In the genomic region with DNA sequence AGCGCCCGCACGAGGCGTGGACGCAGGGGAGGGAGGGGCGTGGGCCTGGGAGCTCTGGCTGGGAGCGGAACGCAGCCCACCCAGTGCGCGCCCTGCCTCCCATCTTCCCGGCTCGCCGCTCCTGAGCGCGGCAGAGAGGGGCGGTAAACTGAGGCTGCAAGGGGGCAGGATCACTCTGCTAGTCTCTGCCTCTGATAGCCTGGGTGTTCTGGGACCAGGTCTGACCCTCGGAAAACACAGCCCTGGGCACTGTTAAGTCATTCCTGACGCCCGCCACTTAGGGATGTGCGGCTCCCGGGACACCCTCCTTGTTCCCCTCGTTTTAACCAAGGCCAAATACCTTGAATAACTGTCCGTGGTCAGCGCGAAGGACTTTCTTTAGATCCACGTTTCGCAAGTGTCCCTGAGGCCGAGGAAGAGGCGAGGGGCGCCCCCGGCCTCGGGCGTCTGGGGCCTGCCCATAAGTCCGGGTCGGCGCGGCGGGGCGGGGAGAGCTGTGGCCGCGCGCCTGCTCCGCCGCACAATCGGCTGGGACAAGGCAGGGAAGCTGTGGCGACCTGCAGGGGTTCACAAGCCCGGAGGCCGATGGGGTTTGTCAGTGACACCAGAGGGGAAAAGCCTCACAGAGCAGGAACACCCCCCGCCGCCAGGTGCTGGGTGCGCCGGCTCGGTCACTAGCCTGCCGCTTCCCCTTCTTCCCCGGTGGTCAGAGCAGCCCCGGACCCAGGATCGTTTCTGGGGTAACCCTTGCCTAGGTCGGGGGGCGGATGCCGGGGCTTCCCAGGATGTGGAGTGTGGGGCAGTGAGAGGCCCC, we compare ENCODE assay signal across 9 cellular contexts. TPM values are rescaled to one million over a fixed set of nuclear protein-coding genes. Genes with fewer than 3 reads are reported as not detected.
DNase-seq lines count a peak whose midpoint lies in the region; ATAC-seq and TF ChIP-seq lines count a peak whose summit lies in the region.
"Had no signal": no experiment of that assay in that cellular context is flagged by ENCODE, and none has a peak within 500 bp of the region (broad histone marks: within the 10 kb centered on the region; RNA-seq: fewer than 3 reads in every experiment).

No MANE protein-coding gene starts in this region.

- H4K20me1 ChIP-seq in OCI-LY1 (ENCODE audit: insufficient read depth, low read length) (no peaks in the 10 kb centered on the region), osteoblast (ENCODE audit: insufficient read depth, low read length) (no peaks in the 10 kb centered on the region)

- H3K9me2 ChIP-seq in OCI-LY1 (ENCODE audit: low read depth, low read length), result no peaks in the 10 kb centered on the region

- no peak overlapping the region for H3K27ac Mint-ChIP-seq in CD4-positive, CD25-positive, alpha-beta regulatory T cell

- H3K4me1 ChIP-seq in CD4-positive, CD25-positive, alpha-beta regulatory T cell (ENCODE audit: control insufficient read depth, insufficient read depth, low read length, poor library complexity, severe bottlenecking), result peaks cover 28% of the 10 kb centered on the region
- H3K4me1 ChIP-seq in OCI-LY1 (ENCODE audit: insufficient read depth, low read length, severe bottlenecking) (peaks cover 29% of the 10 kb centered on the region), osteoblast (ENCODE audit: insufficient read depth, low read length) (peaks cover 17% of the 10 kb centered on the region), gastroesophageal sphincter (peaks cover 0 to 45% (median 22%) of the 10 kb centered on the region in 3 donors)

- no peak for TF ChIP-seq POLR2A in gastroesophageal sphincter (IDR thresholded peaks at IDR 0.05)

- peak in 1 of 2 donors; percentile 44 for ATAC-seq in CD4-positive, CD25-positive, alpha-beta regulatory T cell (ENCODE audit: low read depth in 2 of 2)
- ATAC-seq in GM21528 (IDR thresholded peaks at IDR 0.05; ENCODE audit: low FRiP score, unreplicated experiment), result no peak
- ATAC-seq in gastroesophageal sphincter, result no peak
- no peak for ATAC-seq in GM19395 (IDR thresholded peaks at IDR 0.05; ENCODE audit: unreplicated experiment)

- TF ChIP-seq CTCF in OCI-LY1 (IDR thresholded peaks at IDR 0.05; ENCODE audit: low read length) (no peak), dorsolateral prefrontal cortex (IDR thresholded peaks at IDR 0.05 in 54 of 56, conservative IDR thresholded peaks at IDR 0.05 in 2 of 56; ENCODE audit: low read depth in 1 of 56, partially characterized antibody in 56 of 56) (no peak), osteoblast (IDR thresholded peaks at IDR 0.05; ENCODE audit: extremely low read depth, low read depth, low read length) (no peak), gastroesophageal sphincter (IDR thresholded peaks at IDR 0.05) (no peak)

- H3K27ac ChIP-seq in CD4-positive, CD25-positive, alpha-beta regulatory T cell (ENCODE audit: insufficient read depth, low read length, poor library complexity, severe bottlenecking), result no peak overlapping the region
- H3K27ac ChIP-seq in OCI-LY1 (ENCODE audit: low read depth, low read length, poor library complexity, severe bottlenecking), result no peak overlapping the region
- peak overlapping the region in 45 of 59 donors; percentile 6 to 82 (median 55) for H3K27ac ChIP-seq in dorsolateral prefrontal cortex
- no peak overlapping the region for H3K27ac ChIP-seq in osteoblast (ENCODE audit: low read depth, low read length)
- H3K27ac ChIP-seq in gastroesophageal sphincter, result no peak overlapping the region

- no CpG with 5 or more reads among the region's 60 CpGs for WGBS in gastroesophageal sphincter (ENCODE audit: low coverage in 1 of 2), 2 donors

- H3K9me3 ChIP-seq in CD4-positive, CD25-positive, alpha-beta regulatory T cell (ENCODE audit: control insufficient read depth in 2 of 2, low read length in 2 of 2), result no peaks in the 10 kb centered on the region
- H3K9me3 ChIP-seq in OCI-LY1 (ENCODE audit: low read length) (no peaks in the 10 kb centered on the region), osteoblast (ENCODE audit: low read depth, low read length) (no peaks in the 10 kb centered on the region), gastroesophageal sphincter (no peaks in the 10 kb centered on the region)

- H3K4me2 ChIP-seq in OCI-LY1 (ENCODE audit: low read length), result peak overlapping the region; percentile 100
- H3K4me2 ChIP-seq in osteoblast (ENCODE audit: insufficient read depth, low read length), result peak overlapping the region; percentile 90

- no peak overlapping the region for H2AFZ ChIP-seq in OCI-LY1 (ENCODE audit: low read length)
- no peak overlapping the region for H2AFZ ChIP-seq in osteoblast (ENCODE audit: low read length)

- no peaks in the 10 kb centered on the region for H3K9me3 Mint-ChIP-seq in CD4-positive, CD25-positive, alpha-beta regulatory T cell

- H3K9ac ChIP-seq in OCI-LY1 (ENCODE audit: low read length), result no peak overlapping the region

- peaks cover 48% of the 10 kb centered on the region for H3K27me3 Mint-ChIP-seq in CD4-positive, CD25-positive, alpha-beta regulatory T cell

- peaks cover 3 to 22% (median 13%) of the 10 kb centered on the region in 4 donors for H3K4me1 Mint-ChIP-seq in CD4-positive, CD25-positive, alpha-beta regulatory T cell

- H3F3A ChIP-seq in OCI-LY1 (ENCODE audit: insufficient read depth, low read length), result no peaks in the 10 kb centered on the region

- H3K79me2 ChIP-seq in OCI-LY1 (ENCODE audit: insufficient read depth, low read length) (no peaks in the 10 kb centered on the region), osteoblast (ENCODE audit: insufficient read depth, low read length) (no peaks in the 10 kb centered on the region)

- H3K36me3 Mint-ChIP-seq in CD4-positive, CD25-positive, alpha-beta regulatory T cell, result no peaks in the 10 kb centered on the region

- H3K36me3 ChIP-seq in CD4-positive, CD25-positive, alpha-beta regulatory T cell (ENCODE audit: control insufficient read depth, insufficient read depth, low read length), result no peaks in the 10 kb centered on the region
- H3K36me3 ChIP-seq in OCI-LY1 (ENCODE audit: insufficient read depth, low read length), result no peaks in the 10 kb centered on the region
- no peaks in the 10 kb centered on the region for H3K36me3 ChIP-seq in osteoblast (ENCODE audit: insufficient read depth, low read length)
- no peaks in the 10 kb centered on the region for H3K36me3 ChIP-seq in gastroesophageal sphincter

- no peak for TF ChIP-seq EP300 in gastroesophageal sphincter (IDR thresholded peaks at IDR 0.05)

- peak overlapping the region; percentile 47 to 82 (median 78) for H3K4me3 Mint-ChIP-seq in CD4-positive, CD25-positive, alpha-beta regulatory T cell

- peak overlapping the region; percentile 13 for H3K4me3 ChIP-seq in CD4-positive, CD25-positive, alpha-beta regulatory T cell (ENCODE audit: low read depth, low read length)
- H3K4me3 ChIP-seq in OCI-LY1 (ENCODE audit: low read depth, low read length, poor library complexity, severe bottlenecking) (peak overlapping the region; percentile 80), dorsolateral prefrontal cortex (peak overlapping the region; percentile 23 to 81 (median 69)), osteoblast (ENCODE audit: insufficient read depth, low read length) (no peak overlapping the region), gastroesophageal sphincter (peak overlapping the region in 1 of 2 donors; percentile 66)

- H3K27me3 ChIP-seq in CD4-positive, CD25-positive, alpha-beta regulatory T cell (ENCODE audit: control insufficient read depth, insufficient read depth, low read length), result peaks cover 16% of the 10 kb centered on the region
- H3K27me3 ChIP-seq in OCI-LY1 (ENCODE audit: insufficient read depth, low read length), result peaks cover 11% of the 10 kb centered on the region
- H3K27me3 ChIP-seq in dorsolateral prefrontal cortex, result peaks cover 0 to 30% (median 0%) of the 10 kb centered on the region in 45 donors
- H3K27me3 ChIP-seq in osteoblast (ENCODE audit: insufficient read depth, low read length), result peaks cover 40% of the 10 kb centered on the region
- H3K27me3 ChIP-seq in gastroesophageal sphincter, result peaks cover 40% of the 10 kb centered on the region

- intact Hi-C loops in dorsolateral prefrontal cortex (cut with DNase I), result no loop called here

- peak in 2 of 3 donors; percentile 20 to 41 for DNase-seq in CD4-positive, CD25-positive, alpha-beta regulatory T cell
- DNase-seq in dorsolateral prefrontal cortex (no peak), osteoblast (ENCODE audit: insufficient read length, low spot score, missing footprints) (peak; percentile 66), LoVo (ENCODE audit: low spot score) (no peak)

RNA-seq across cellular contexts. Expression of a gene that starts 1.5 kb away (rescaled TPM):
- total RNA-seq in CD4-positive, CD25-positive, alpha-beta regulatory T cell, result not detected
- polyA plus RNA-seq in CD4-positive, CD25-positive, alpha-beta regulatory T cell, result not detected
- total RNA-seq in dorsolateral prefrontal cortex (100 to 1,000 TPM in 3 of 120 experiments, 10 to 100 TPM in 117; 10.7 to 128 (median 50.0) TPM), osteoblast (0.29 and 0.36 TPM in 2 replicates), gastroesophageal sphincter (1 to 10 TPM in 1 of 4 donors, under 1 TPM in 2, not detected in 1; 0.85 to 1.2 (median 0.94) TPM)
- total RNA-seq: skeletal muscle tissue had no signal

RNA-seq across cellular contexts. Expression of a gene that starts 18.5 kb away (rescaled TPM):
- total RNA-seq in CD4-positive, CD25-positive, alpha-beta regulatory T cell, result 2.0 TPM
- polyA plus RNA-seq in CD4-positive, CD25-positive, alpha-beta regulatory T cell, result under 1 TPM; 0.17 to 0.59 (median 0.38) TPM
- total RNA-seq in dorsolateral prefrontal cortex (1 to 10 TPM in 112 of 120 experiments, under 1 TPM in 8; 0.15 to 7.3 (median 2.6) TPM), osteoblast (not detected in 2 replicates), gastroesophageal sphincter (under 1 TPM in 3 of 4 donors, not detected in 1; 0.16 to 0.54 (median 0.19) TPM)

RNA-seq across cellular contexts. Expression of a gene that starts 48.9 kb away (rescaled TPM):
- total RNA-seq in CD4-positive, CD25-positive, alpha-beta regulatory T cell, result 29.5 TPM
- 1 to 10 TPM; 4.7 to 9.1 (median 8.1) TPM for polyA plus RNA-seq in CD4-positive, CD25-positive, alpha-beta regulatory T cell
- total RNA-seq in dorsolateral prefrontal cortex (10 to 100 TPM; 24.8 to 60.8 (median 39.0) TPM), osteoblast (11.9 and 13.8 TPM in 2 replicates), gastroesophageal sphincter (10 to 100 TPM; 10.4 to 33.1 (median 12.6) TPM)

Comparison
In these comparisons a context has a peak if more than half of its experiments do, and no peak if none do; other contexts are left out.
1. DNase-seq: peak in CD4-positive, CD25-positive, alpha-beta regulatory T cell (2 of 3) and osteoblast (single experiment); none in dorsolateral prefrontal cortex (0 of 10) and LoVo (single experiment).
2. H3K27ac ChIP-seq: peak in dorsolateral prefrontal cortex (45 of 59); none in CD4-positive, CD25-positive, alpha-beta regulatory T cell (single experiment), OCI-LY1 (single experiment), osteoblast (single experiment) and gastroesophageal sphincter (0 of 4).